ENCODE assay signal across 22 cellular contexts in genomic region chr12:94771199-94771598, GRCh38.
DNase-seq lines count a peak whose midpoint lies in the region; FAIRE-seq and TF ChIP-seq lines count a peak whose summit lies in the region.
"Had no signal": no experiment of that assay in that cellular context is flagged by ENCODE, and none has a peak within 500 bp of the region (broad histone marks: within the 10 kb centered on the region; RNA-seq: fewer than 3 reads in every experiment).

No MANE protein-coding gene starts in this region.

- no peak for FAIRE-seq in endothelial cell of umbilical vein (lab: Jason Lieb, UNC)
- FAIRE-seq: A204.1, D721Med, GM12878, GM18507 had no signal

- intact Hi-C loops in endothelial cell of umbilical vein (cut with micrococcal nuclease) = no loop called here
- intact Hi-C loops in thyroid gland (cut with DNase I) = no loop called here

- H3K79me2 ChIP-seq in endothelial cell of umbilical vein (ENCODE audit: control insufficient read depth, insufficient read depth, low read length) = no peaks in the 10 kb centered on the region

- DNase-seq in HAP-1 (ENCODE audit: low spot score in 2 of 2) (peak; percentile 69 to 99), endothelial cell of umbilical vein (ENCODE audit: low read depth, low spot score) (peak; percentile 66), thyroid gland (no peak), H4 (ENCODE audit: low spot score) (no peak), GM13976 (ENCODE audit: low spot score) (no peak), pons (ENCODE audit: low spot score) (no peak)
- DNase-seq: CD4-positive, alpha-beta T cell; CD8-positive, alpha-beta memory T cell; DMS 273 treated with DMSO at 0.1 percent for 48 hours; DMS79; EL; GDM1; GOT3; H7 had no signal

- TF ChIP-seq CTCF in VCaP (conservative IDR thresholded peaks at IDR 0.05) (no peak), endothelial cell of umbilical vein (IDR thresholded peaks at IDR 0.05; ENCODE audit: extremely low read depth in 1 of 2, insufficient read depth in 1 of 2, low read depth in 1 of 2, low read length in 2 of 2) (no peak), thyroid gland (IDR thresholded peaks at IDR 0.05) (no peak), GM13976 (IDR thresholded peaks at IDR 0.05; ENCODE audit: borderline replicate concordance, control extremely low read depth, extremely low read depth, insufficient read depth, missing control alignments) (no peak)

- H3K4me1 ChIP-seq in HAP-1 = peaks cover 43% of the 10 kb centered on the region
- H3K4me1 ChIP-seq in endothelial cell of umbilical vein (ENCODE audit: control insufficient read depth, extremely low read depth, insufficient read depth, low read length) = peaks cover 13% of the 10 kb centered on the region
- H3K4me1 ChIP-seq in thyroid gland = peaks cover 33 to 36% of the 10 kb centered on the region in 2 donors

- BruUV-seq in endothelial cell of umbilical vein (replicated peaks; lab: Mats Ljungman, UMichigan) = no TSS peak

- WGBS in thyroid gland, 2 donors = 76 to 78% methylated on average over 4 of the region's 4 CpGs

- no peak overlapping the region for H2AFZ ChIP-seq in endothelial cell of umbilical vein (ENCODE audit: low read depth, low read length)

- no peak overlapping the region for H3K4me2 ChIP-seq in endothelial cell of umbilical vein (ENCODE audit: insufficient read depth, low read length)
- H3K4me2 ChIP-seq: BLaER1 had no signal

- no peaks in the 10 kb centered on the region for H4K20me1 ChIP-seq in endothelial cell of umbilical vein (replicated peaks; ENCODE audit: control insufficient read depth, extremely low read depth, insufficient read depth, low read length)
- H4K20me1 ChIP-seq: BLaER1 had no signal

- H3K27me3 ChIP-seq in HAP-1 (ENCODE audit: low read depth) (no peaks in the 10 kb centered on the region), endothelial cell of umbilical vein (ENCODE audit: control insufficient read depth in 2 of 2, insufficient read depth in 2 of 2, low read length in 2 of 2) (no peaks in the 10 kb centered on the region), thyroid gland (no peaks in the 10 kb centered on the region)
- H3K27me3 ChIP-seq: BLaER1 had no signal

- no peaks in the 10 kb centered on the region for H3K9me1 ChIP-seq in endothelial cell of umbilical vein (replicated peaks; ENCODE audit: control insufficient read depth, extremely low read depth, insufficient read depth, low read length)

- H3K27ac ChIP-seq in VCaP = peak overlapping the region; percentile 73
- H3K27ac ChIP-seq in endothelial cell of umbilical vein (ENCODE audit: insufficient read depth, low read depth, low read length) = no peak overlapping the region
- peak overlapping the region; percentile 30 to 90 (median 66) for H3K27ac ChIP-seq in thyroid gland
- H3K27ac ChIP-seq: 22Rv1, BLaER1, C4-2B had no signal

- in situ Hi-C loops in HAP-1 (cut with MboI; ENCODE audit: low sequenced_read_pairs) = loop anchor here (10.0 kb wide), 1 partner anchor 104 kb away; no protein-coding TSS in a partner anchor
- in situ Hi-C loops in GM13976 (cut with MboI; ENCODE audit: low sequenced_read_pairs, unreplicated experiment) = no loop called here

- TF ChIP-seq POLR2A in endothelial cell of umbilical vein (IDR thresholded peaks at IDR 0.05; ENCODE audit: low read depth, low read length) (no peak), thyroid gland (IDR thresholded peaks at IDR 0.05) (no peak)

- dilution Hi-C loops in endothelial cell of umbilical vein (cut with MboI; ENCODE audit: extremely low pct_ligation_motif_present, low sequenced_read_pairs) = no loop called here

- CTCF ChIA-PET in endothelial cell of umbilical vein (lab: Charles Lee) = interaction anchor here (0.9 kb wide), 1 partner anchor 9 kb away, joined by 3 read pairs; no protein-coding TSS in a partner anchor

- H3K9me3 ChIP-seq in HAP-1 = no peaks in the 10 kb centered on the region
- no peaks in the 10 kb centered on the region for H3K9me3 ChIP-seq in endothelial cell of umbilical vein (replicated peaks; ENCODE audit: control insufficient read depth, insufficient read depth, low read length)
- H3K9me3 ChIP-seq in thyroid gland = no peaks in the 10 kb centered on the region

- no peak overlapping the region for H3K9ac ChIP-seq in endothelial cell of umbilical vein (replicated peaks; ENCODE audit: extremely low read depth, insufficient read depth, low read length)
- H3K9ac ChIP-seq: BLaER1 had no signal

- H3K4me3 ChIP-seq in HAP-1 (no peak overlapping the region), endothelial cell of umbilical vein (replicated peaks in 1 of 3; ENCODE audit: insufficient read depth in 1 of 3, low read depth in 1 of 3, low read length in 3 of 3) (no peak overlapping the region), thyroid gland (replicated peaks in 1 of 3) (no peak overlapping the region)
- H3K4me3 ChIP-seq: BLaER1 had no signal

- POLR2A ChIA-PET in endothelial cell of umbilical vein (lab: Charles Lee) = no interaction called here

- no peaks in the 10 kb centered on the region for H3K36me3 ChIP-seq in HAP-1 (replicated peaks)
- H3K36me3 ChIP-seq in endothelial cell of umbilical vein (ENCODE audit: control insufficient read depth in 2 of 2, extremely low read depth in 1 of 2, insufficient read depth in 2 of 2, low read length in 2 of 2) = no peaks in the 10 kb centered on the region
- H3K36me3 ChIP-seq in thyroid gland = no peaks in the 10 kb centered on the region
- H3K36me3 ChIP-seq: BLaER1 had no signal

TF ChIP-seq in endothelial cell of umbilical vein, 7 proteins besides CTCF, POLR2A, EP300 and RAD21:
- TF ChIP-seq EZH2 (IDR thresholded peaks at IDR 0.05; ENCODE audit: borderline replicate concordance, low read depth, low read length, severe bottlenecking) (no peak), JUN (IDR thresholded peaks at IDR 0.05; ENCODE audit: borderline replicate concordance, insufficient read depth, insufficient read length, low read depth) (peak; percentile 53)
TF ChIP-seq in endothelial cell of umbilical vein: peak in this region for 1.

Comparison
In these comparisons a context has a peak if more than half of its experiments do, and no peak if none do; other contexts are left out.
1. DNase-seq: peak in HAP-1 (2 of 2) and endothelial cell of umbilical vein (single experiment); none in thyroid gland (0 of 2), H4 (single experiment), GM13976 (single experiment) and pons (single experiment).